In the genomic region with DNA sequence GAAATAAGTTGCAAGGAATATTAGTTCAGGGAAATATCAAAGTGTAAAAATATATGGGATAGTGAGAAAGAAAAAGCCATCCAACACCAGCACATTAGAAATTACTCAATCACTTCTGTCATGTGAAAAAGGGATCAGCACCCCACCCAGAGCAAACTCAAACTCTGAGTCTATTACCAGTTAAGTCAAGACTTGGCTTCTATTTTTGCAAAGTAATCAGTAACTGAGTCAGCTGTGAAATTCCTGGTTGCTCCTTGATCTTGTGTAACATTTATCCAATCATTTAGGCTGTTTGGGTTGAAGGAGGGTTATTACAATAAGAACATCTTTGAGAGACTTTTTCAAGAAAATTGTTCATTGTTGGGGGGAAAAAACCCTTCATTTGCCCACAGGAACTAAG, we compare ENCODE assay signal across 1 cellular context.
A peak's percentile ranks its signal among the peaks of the same experiment; 100 is the strongest.
TF ChIP-seq lines count a peak whose summit lies in the region.

No MANE protein-coding gene starts in this region.

TF ChIP-seq in K562, 482 proteins besides CTCF, POLR2A, EP300 and RAD21 (continued from another document):
- TF ChIP-seq PBX2 (CRISPR knock-in tag; IDR thresholded peaks at IDR 0.05; ENCODE audit: low read depth) (no peak), PBX2 (tag; conservative IDR thresholded peaks at IDR 0.05; ENCODE audit: low read depth) (no peak), CEBPB (tag; IDR thresholded peaks at IDR 0.05) (peak; percentile 65), C11orf30 (IDR thresholded peaks at IDR 0.05; ENCODE audit: low read depth) (peak; percentile 78), TFAM (CRISPR knock-in tag; conservative IDR thresholded peaks at IDR 0.05) (no peak), MAFK (IDR thresholded peaks at IDR 0.05; ENCODE audit: low read length) (no peak), MAFF (IDR thresholded peaks at IDR 0.05; ENCODE audit: low read length) (peak; percentile 40; the same call in 1 of the 2 replicates), ZNF316 (IDR thresholded peaks at IDR 0.05) (peak; percentile 85), ATF6 (CRISPR knock-in tag; IDR thresholded peaks at IDR 0.05) (no peak)
